Comparison of ENCODE assay signal across 6 cellular contexts in genomic region chr19:2231621-2232221, GRCh38. TPM values are rescaled to one million over a fixed set of nuclear protein-coding genes. Genes with fewer than 3 reads are reported as not detected.
A peak's percentile ranks its signal among the peaks of the same experiment; 100 is the strongest.
DNase-seq lines count a peak whose midpoint lies in the region.

No MANE protein-coding gene starts in this region.

- H3K4me1 ChIP-seq in BLaER1: peaks cover 85% of the 10 kb centered on the region

- no peak overlapping the region for H3K4me3 ChIP-seq in BLaER1

- peaks cover 74% of the 10 kb centered on the region for H3K36me3 ChIP-seq in BLaER1

- no peaks in the 10 kb centered on the region for H3K27me3 ChIP-seq in BLaER1

- H4K20me1 ChIP-seq in BLaER1: peaks cover 85% of the 10 kb centered on the region

- H3K27ac ChIP-seq in BLaER1: peak overlapping the region; percentile 73

- no peaks in the 10 kb centered on the region for H3K9me3 ChIP-seq in BLaER1

- peak overlapping the region; percentile 76 for H3K4me2 ChIP-seq in BLaER1

- peak overlapping the region; percentile 55 for H3K9ac ChIP-seq in BLaER1

- DNase-seq in HUDEP-2 (lab: John Stamatoyannopoulos, UW; ENCODE audit: unreplicated experiment in 76 of 76) (peak in 48 of 76 experiments; percentile 19 to 69 (median 43)), dermis blood vessel endothelial cell (peak; percentile 26), DMS114 treated with DMSO at 0.1 percent for 48 hours (lab: John Stamatoyannopoulos, UW; ENCODE audit: unreplicated experiment) (no peak), NCI-H748 (lab: John Stamatoyannopoulos, UW; ENCODE audit: unreplicated experiment) (no peak), SK-N-DZ (ENCODE audit: low spot score) (no peak)

RNA-seq across cellular contexts. Expression of gene PLEKHJ1, which starts 4.4 kb away (rescaled TPM):
- total RNA-seq in dermis blood vessel endothelial cell: 64.0 and 84.9 TPM in 2 replicates
- 149 TPM in 2 replicates for polyA plus RNA-seq in SK-N-DZ (2014; cell fraction: cytosol; rRNA removed)
- 161 and 205 TPM in 2 replicates for polyA plus RNA-seq in SK-N-DZ (2014; cell fraction: nucleus; rRNA removed)

RNA-seq across cellular contexts. Expression of gene SF3A2, which starts 4.9 kb away (rescaled TPM):
- 43.4 and 93.6 TPM in 2 replicates for total RNA-seq in dermis blood vessel endothelial cell
- 29.1 and 36.1 TPM in 2 replicates for polyA plus RNA-seq in SK-N-DZ (2014; cell fraction: cytosol; rRNA removed)
- 112 and 117 TPM in 2 replicates for polyA plus RNA-seq in SK-N-DZ (2014; cell fraction: nucleus; rRNA removed)

RNA-seq across cellular contexts. Expression of gene AMH, which starts 17.4 kb away (rescaled TPM):
- 1.3 and 1.5 TPM in 2 replicates for total RNA-seq in dermis blood vessel endothelial cell
- 11.5 and 13.5 TPM in 2 replicates for polyA plus RNA-seq in SK-N-DZ (2014; cell fraction: cytosol; rRNA removed)
- polyA plus RNA-seq in SK-N-DZ (2014; cell fraction: nucleus; rRNA removed): 285 and 416 TPM in 2 replicates

RNA-seq across cellular contexts. Expression of gene JSRP1, which starts 24.5 kb away (rescaled TPM):
- 0.17 TPM in 1 of 2 replicates, not detected in the other for total RNA-seq in dermis blood vessel endothelial cell
- polyA plus RNA-seq in SK-N-DZ (2014; cell fraction: cytosol; rRNA removed): 8.7 and 19.3 TPM in 2 replicates
- 9.6 and 14.3 TPM in 2 replicates for polyA plus RNA-seq in SK-N-DZ (2014; cell fraction: nucleus; rRNA removed)

RNA-seq across cellular contexts. Expression of gene PEAK3, which starts 50.3 kb away (rescaled TPM):
- 0.17 and 0.19 TPM in 2 replicates for total RNA-seq in dermis blood vessel endothelial cell
- not detected in 2 replicates for polyA plus RNA-seq in SK-N-DZ (2014; cell fraction: cytosol; rRNA removed)
- polyA plus RNA-seq in SK-N-DZ (2014; cell fraction: nucleus; rRNA removed): not detected in 2 replicates

Comparison
In these comparisons a context has a peak if more than half of its experiments do, and no peak if none do; other contexts are left out.
1. DNase-seq: peak in HUDEP-2 (48 of 76) and dermis blood vessel endothelial cell (single experiment); none in DMS114 treated with DMSO at 0.1 percent for 48 hours (single experiment), NCI-H748 (single experiment) and SK-N-DZ (single experiment).